Comparison of ENCODE assay signal across 9 cellular contexts in the genomic region with DNA sequence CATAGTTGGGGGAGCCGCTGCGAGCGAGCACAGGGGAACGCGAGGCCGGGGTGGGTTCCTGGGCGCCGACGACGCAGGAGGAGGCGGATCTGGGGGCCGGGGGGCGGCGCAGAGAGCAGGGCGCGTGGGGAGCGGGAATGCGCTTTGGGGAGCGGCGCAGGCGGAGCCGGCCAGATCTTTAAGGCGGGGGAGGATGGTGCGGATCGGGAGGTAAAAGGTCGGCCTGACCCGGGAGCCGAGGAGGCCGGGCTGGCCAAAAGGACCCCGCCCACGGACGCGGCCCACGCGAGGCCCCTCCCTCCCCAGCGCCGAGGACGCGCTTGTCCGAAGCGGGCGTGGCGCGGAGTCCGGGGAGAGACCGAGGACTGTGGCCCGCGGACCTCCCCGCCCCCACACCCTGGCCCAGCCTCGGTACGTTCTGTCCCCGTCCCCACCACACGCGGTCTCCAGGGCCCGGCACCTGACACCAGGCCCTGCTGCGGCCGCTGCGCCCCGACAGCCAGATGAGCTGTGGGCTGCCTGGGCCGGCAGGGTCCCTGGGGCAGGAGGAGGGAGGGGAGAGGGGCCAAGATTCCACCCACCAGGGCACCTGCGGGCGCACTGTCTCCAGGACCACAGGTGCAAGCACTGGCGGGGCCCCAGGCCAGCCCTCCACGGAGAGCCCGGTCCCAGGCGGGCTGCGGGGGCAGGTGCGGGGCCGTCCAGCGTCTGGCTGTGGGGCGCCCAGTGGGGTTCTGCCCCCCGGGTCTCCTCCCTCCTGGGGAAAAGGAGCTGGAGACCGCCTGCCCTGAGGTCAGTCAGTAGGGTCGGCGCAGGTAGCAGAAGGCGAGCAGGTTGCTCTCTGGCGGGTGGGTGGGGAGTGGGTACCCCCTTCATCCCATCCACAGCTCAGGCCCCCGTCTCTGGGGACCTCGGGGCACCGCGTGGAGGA. TPM values are rescaled to one million over a fixed set of nuclear protein-coding genes. Genes with fewer than 3 reads are reported as not detected.
DNase-seq lines count a peak whose midpoint lies in the region; ATAC-seq and TF ChIP-seq lines count a peak whose summit lies in the region.
"Had no signal": no experiment of that assay in that cellular context is flagged by ENCODE, and none has a peak within 500 bp of the region (broad histone marks: within the 10 kb centered on the region; RNA-seq: fewer than 3 reads in every experiment).

No MANE protein-coding gene starts in this region.

- H3K14ac ChIP-seq in trophoblast cell (ENCODE audit: low read length), result no peak overlapping the region

- H3K4ac ChIP-seq in trophoblast cell (ENCODE audit: low read depth, low read length), result no peak overlapping the region

- peaks cover 10% of the 10 kb centered on the region for H3K9me3 ChIP-seq in trophoblast cell (ENCODE audit: insufficient read depth, low read depth, low read length)

- H2BK12ac ChIP-seq in trophoblast cell (ENCODE audit: low read length), result peak overlapping the region; percentile 5

- H3K36me3 ChIP-seq in H7 (replicated peaks; ENCODE audit: control insufficient read depth, insufficient read depth, low read length) (no peaks in the 10 kb centered on the region), trophoblast cell (ENCODE audit: control insufficient read depth in 1 of 2, insufficient read depth in 2 of 2, low read length in 2 of 2) (no peaks in the 10 kb centered on the region)

- H3K27ac Mint-ChIP-seq in activated naive CD4-positive, alpha-beta T cell treated with anti-CD3 and anti-CD28 coated beads, Interleukin-2, amount 10 ng/mL, durations not matched to agents 7 days and 5 days, result peak overlapping the region; percentile 91

- no peaks in the 10 kb centered on the region for H3K79me2 ChIP-seq in trophoblast cell (ENCODE audit: control insufficient read depth, insufficient read depth, low read length, poor library complexity)

- H3K79me1 ChIP-seq in trophoblast cell (ENCODE audit: low read length), result peaks cover 11% of the 10 kb centered on the region

- peak overlapping the region; percentile 63 for H3K4me3 ChIP-seq in GM12865 (ENCODE audit: low read depth, low read length)
- H3K4me3 ChIP-seq in H7 (ENCODE audit: insufficient read depth, low read depth, low read length), result peak overlapping the region; percentile 49
- peak overlapping the region; percentile 39 for H3K4me3 ChIP-seq in trophoblast cell (ENCODE audit: low read depth, low read length)

- H4K8ac ChIP-seq in trophoblast cell (ENCODE audit: low read depth, low read length), result no peak overlapping the region

- WGBS in trophoblast cell (ENCODE audit: extremely low coverage, insufficient coverage, insufficient read length), result no CpG with 5 or more reads among the region's 81 CpGs

- H3K18ac ChIP-seq in trophoblast cell (ENCODE audit: low read length), result no peak overlapping the region

- H3K9me3 Mint-ChIP-seq in activated naive CD4-positive, alpha-beta T cell treated with anti-CD3 and anti-CD28 coated beads, Interleukin-2, amount 10 ng/mL, durations not matched to agents 7 days and 5 days, result no peaks in the 10 kb centered on the region

- no peak overlapping the region for H2AK5ac ChIP-seq in trophoblast cell (ENCODE audit: low read length)

- H2BK5ac ChIP-seq in trophoblast cell (ENCODE audit: low read depth, low read length, poor library complexity), result no peak overlapping the region

- peak overlapping the region; percentile 14 for H2BK120ac ChIP-seq in trophoblast cell (ENCODE audit: insufficient read depth, low read length, poor library complexity)

- H3K27me3 ChIP-seq in H7 (ENCODE audit: control insufficient read depth, insufficient read depth, low read length), result peaks cover 21% of the 10 kb centered on the region
- no peaks in the 10 kb centered on the region for H3K27me3 ChIP-seq in trophoblast cell (ENCODE audit: insufficient read depth, low read length)

- peak overlapping the region; percentile 68 for H3K4me2 ChIP-seq in trophoblast cell (ENCODE audit: low read length)

- H3K27me3 Mint-ChIP-seq in activated naive CD4-positive, alpha-beta T cell treated with anti-CD3 and anti-CD28 coated beads, Interleukin-2, amount 10 ng/mL, durations not matched to agents 7 days and 5 days, result peaks cover 3% of the 10 kb centered on the region

- H3K4me3 Mint-ChIP-seq in activated naive CD4-positive, alpha-beta T cell treated with anti-CD3 and anti-CD28 coated beads, Interleukin-2, amount 10 ng/mL, durations not matched to agents 7 days and 5 days, result peak overlapping the region; percentile 71

- intact Hi-C loops in Right ventricle myocardium superior (cut with DNase I), result loop anchor here (5.0 kb wide), 1 partner anchor 39 kb away; no protein-coding TSS in a partner anchor

- no peak for DNase-seq in GM12865 (ENCODE audit: low read depth)
- DNase-seq in H7, result peak; percentile 85
- DNase-seq in NCI-H460 (ENCODE audit: extremely low read depth, low read depth), result peak; percentile 21
- peak; percentile 23 for DNase-seq in activated naive CD4-positive, alpha-beta T cell treated with anti-CD3 and anti-CD28 coated beads, Interleukin-2, amount 10 ng/mL, durations not matched to agents 7 days and 5 days
- peak; percentile 91 for DNase-seq in Right ventricle myocardium superior
- DNase-seq in trophoblast cell, result peak; percentile 29 to 53
- no peak for DNase-seq in NCI-H2029 (lab: John Stamatoyannopoulos, UW)

- H4K91ac ChIP-seq in trophoblast cell (ENCODE audit: low read depth, low read length), result peak overlapping the region; percentile 21

- H3K23ac ChIP-seq in trophoblast cell (ENCODE audit: low read length), result no peak overlapping the region

- H3K4me1 ChIP-seq in trophoblast cell (ENCODE audit: control insufficient read depth in 1 of 2, insufficient read depth in 2 of 2, low read length in 2 of 2), result peaks cover 30 to 32% of the 10 kb centered on the region in 2 experiments

- H3K27ac ChIP-seq in trophoblast cell (ENCODE audit: low read depth, low read length), result no peak overlapping the region

- CTCF ChIA-PET in activated naive CD4-positive, alpha-beta T cell treated with anti-CD3 and anti-CD28 coated beads, Interleukin-2, amount 10 ng/mL, durations not matched to agents 7 days and 5 days (lab: Charles Lee), result interaction anchor here (1.0 to 1.3 kb wide), 2 partner anchors 9 to 41 kb away, joined by 3 read pairs; no protein-coding TSS in a partner anchor

- H4K12ac ChIP-seq in trophoblast cell (ENCODE audit: low read depth, low read length), result no peak overlapping the region

- H3K36me3 Mint-ChIP-seq in activated naive CD4-positive, alpha-beta T cell treated with anti-CD3 and anti-CD28 coated beads, Interleukin-2, amount 10 ng/mL, durations not matched to agents 7 days and 5 days, result no peaks in the 10 kb centered on the region

- H2AFZ ChIP-seq in trophoblast cell (ENCODE audit: insufficient read depth, low read length, poor library complexity), result peak overlapping the region; percentile 3

- peaks cover 27% of the 10 kb centered on the region for H3K4me1 Mint-ChIP-seq in activated naive CD4-positive, alpha-beta T cell treated with anti-CD3 and anti-CD28 coated beads, Interleukin-2, amount 10 ng/mL, durations not matched to agents 7 days and 5 days

- ATAC-seq in Right ventricle myocardium superior (ENCODE audit: poor library complexity), result peak; percentile 74
- no peak for ATAC-seq in HG03457 (IDR thresholded peaks at IDR 0.05; ENCODE audit: unreplicated experiment)

- TF ChIP-seq CTCF in GM12865 (IDR thresholded peaks at IDR 0.05; ENCODE audit: insufficient read depth, low read depth, low read length, missing control alignments), result no peak

- no peak overlapping the region for H3K9ac ChIP-seq in trophoblast cell (ENCODE audit: low read length)

RNA-seq across cellular contexts. Expression of a gene that starts 10.9 kb away (rescaled TPM):
- 71.2 and 79.7 TPM in 2 replicates for total RNA-seq in H7 (2014; rRNA removed; shearing (Covaris generic))
- 33.0 and 48.3 TPM in 2 replicates for total RNA-seq in NCI-H460 (2014; rRNA removed; shearing (Covaris generic))
- 109 and 112 TPM in 2 replicates for polyA plus RNA-seq in NCI-H460 (2014; cell fraction: nucleus; rRNA removed)
- 61.5 TPM for total RNA-seq in Right ventricle myocardium superior
- 66.6 and 72.8 TPM in 2 replicates for polyA plus RNA-seq in trophoblast cell (2013)

RNA-seq across cellular contexts. Expression of a gene that starts 41.1 kb away (rescaled TPM):
- total RNA-seq in H7 (2014; rRNA removed; shearing (Covaris generic)), result 0.04 TPM in 1 of 2 replicates, not detected in the other
- total RNA-seq in NCI-H460 (2014; rRNA removed; shearing (Covaris generic)), result not detected in 2 replicates
- polyA plus RNA-seq in NCI-H460 (2014; cell fraction: nucleus; rRNA removed), result not detected in 2 replicates
- not detected for total RNA-seq in Right ventricle myocardium superior
- 0.01 TPM in 1 of 2 replicates, not detected in the other for polyA plus RNA-seq in trophoblast cell (2013)
- total RNA-seq: glomerular endothelial cell had no signal

RNA-seq across cellular contexts. Expression of a gene that starts 53.1 kb away (rescaled TPM):
- 22.8 and 45.6 TPM in 2 replicates for total RNA-seq in H7 (2014; rRNA removed; shearing (Covaris generic))
- 23.4 and 25.9 TPM in 2 replicates for total RNA-seq in NCI-H460 (2014; rRNA removed; shearing (Covaris generic))
- 87.1 and 103 TPM in 2 replicates for polyA plus RNA-seq in NCI-H460 (2014; cell fraction: nucleus; rRNA removed)
- total RNA-seq in Right ventricle myocardium superior, result 22.1 TPM
- polyA plus RNA-seq in trophoblast cell (2013), result 42.2 and 46.8 TPM in 2 replicates

RNA-seq across cellular contexts. Expression of a gene that starts 53.3 kb away (rescaled TPM):
- total RNA-seq in H7 (2014; rRNA removed; shearing (Covaris generic)), result 28.5 and 32.9 TPM in 2 replicates
- 10.7 and 12.9 TPM in 2 replicates for total RNA-seq in NCI-H460 (2014; rRNA removed; shearing (Covaris generic))
- polyA plus RNA-seq in NCI-H460 (2014; cell fraction: nucleus; rRNA removed), result 21.0 and 24.1 TPM in 2 replicates
- 13.8 TPM for total RNA-seq in Right ventricle myocardium superior
- 22.3 and 22.8 TPM in 2 replicates for polyA plus RNA-seq in trophoblast cell (2013)

Comparison
In these comparisons a context has a peak if more than half of its experiments do, and no peak if none do; other contexts are left out.
1. DNase-seq: peak in H7 (single experiment), NCI-H460 (single experiment), activated naive CD4-positive, alpha-beta T cell treated with anti-CD3 and anti-CD28 coated beads, Interleukin-2, amount 10 ng/mL, durations not matched to agents 7 days and 5 days (single experiment), Right ventricle myocardium superior (single experiment) and trophoblast cell (2 of 2); none in GM12865 (single experiment) and NCI-H2029 (single experiment).
2. Peak in every context shown above with its lines, with median percentiles within 50 percentile points of each other: H3K4me3 ChIP-seq.